ENCODE assay signal across 38 cellular contexts in genomic region chr1:152237093-152237492, GRCh38. TPM values are rescaled to one million over a fixed set of nuclear protein-coding genes. Genes with fewer than 3 reads are reported as not detected.
"Had no signal": no experiment of that assay in that cellular context is flagged by ENCODE, and none has a peak within 500 bp of the region (broad histone marks: within the 10 kb centered on the region; RNA-seq: fewer than 3 reads in every experiment).

No MANE protein-coding gene starts in this region.

- DNase-seq: Karpas-422, Kasumi-1, KG1, MG63, MM.1S, MV-4-11, NCI-H1048, NCI-H1092, NCI-H1092 treated with DMSO at 0.1 percent for 48 hours, NCI-H1105, NCI-H1105 treated with DMSO at 0.1 percent for 48 hours, NCI-H1417, NCI-H1417 treated with DMSO at 0.1 percent for 48 hours, NCI-H1436, NCI-H1436 treated with DMSO at 0.1 percent for 48 hours, NCI-H146, NCI-H1694, NCI-H1694 treated with DMSO at 0.1 percent for 48 hours, NCI-H187, NCI-H187 treated with DMSO at 0.1 percent for 48 hours, NCI-H1930, NCI-H2029, NCI-H2029 treated with DMSO at 0.1 percent for 48 hours, NCI-H2081, NCI-H2081 treated with DMSO at 0.1 percent for 48 hours, NCI-H2107, NCI-H2171, NCI-H2171 treated with DMSO at 0.1 percent for 48 hours, NCI-H2227 treated with DMSO at 0.1 percent for 48 hours, NCI-H226, NCI-H345, NCI-H446, NCI-H446 treated with DMSO at 0.1 percent for 48 hours, NCI-H510A had no signal

RNA-seq across cellular contexts. Expression of gene HRNR, which starts 13.1 kb away (rescaled TPM):
- total RNA-seq: LHCN-M2, M059J, MCF 10A, NCI-H460 had no signal
